Comparison of ENCODE assay signal across 19 cellular contexts in the genomic region with DNA sequence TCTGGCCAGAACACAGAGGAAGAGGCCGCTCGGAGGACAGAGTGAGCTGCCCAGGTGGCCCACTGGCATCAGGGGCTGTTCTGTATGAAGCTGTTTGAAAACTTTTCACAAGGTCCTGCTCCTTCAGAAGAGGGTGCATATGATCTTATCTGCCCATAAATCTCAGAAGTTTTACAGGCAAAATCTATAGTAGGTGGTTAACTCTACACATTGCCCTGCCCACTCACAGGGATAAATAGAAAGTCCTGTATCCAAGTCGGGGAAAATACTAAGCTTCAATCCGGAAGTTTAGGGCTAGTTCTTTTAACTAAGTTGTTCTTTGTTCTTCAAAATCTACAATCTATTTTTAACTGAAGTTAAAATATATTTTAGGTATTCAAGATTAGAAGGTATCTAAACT.
"Had no signal": no experiment of that assay in that cellular context is flagged by ENCODE, and none has a peak within 500 bp of the region (broad histone marks: within the 10 kb centered on the region; RNA-seq: fewer than 3 reads in every experiment).

No MANE protein-coding gene starts in this region.

- DNase-seq: dermis blood vessel endothelial cell; dorsolateral prefrontal cortex; effector CD4-positive, alpha-beta T cell; effector memory CD4-positive, alpha-beta T cell; esophagus squamous epithelium; foreskin fibroblast; foreskin melanocyte; heart left ventricle; hypothalamus; immature natural killer cell; islet precursor cell; kidney; kidney glomerular epithelial cell; left lung; left ventricle myocardium superior; lower lobe of right lung; mesenchymal stem cell; naive thymus-derived CD4-positive, alpha-beta T cell had no signal

- ATAC-seq: gastroesophageal sphincter; heart left ventricle; left lung; left ventricle myocardium superior; lower lobe of right lung; naive thymus-derived CD4-positive, alpha-beta T cell had no signal
